In genomic region chr19:38679839-38680238, GRCh38 we compare ENCODE assay signal across 13 cellular contexts. TPM values are rescaled to one million over a fixed set of nuclear protein-coding genes. Genes with fewer than 3 reads are reported as not detected.
DNase-seq lines count a peak whose midpoint lies in the region; FAIRE-seq and TF ChIP-seq lines count a peak whose summit lies in the region.
"Had no signal": no experiment of that assay in that cellular context is flagged by ENCODE, and none has a peak within 500 bp of the region (broad histone marks: within the 10 kb centered on the region; RNA-seq: fewer than 3 reads in every experiment).

No MANE protein-coding gene starts in this region.

- WGBS in stomach, 5 donors, result 61 to 70% (median 63%) methylated on average over 4 of the region's 4 CpGs

- no peaks in the 10 kb centered on the region for H3K27me3 Mint-ChIP-seq in activated CD4-positive, alpha-beta T cell treated with anti-CD3 and anti-CD28 coated beads, Interleukin-2, amount 10 ng/mL, durations not matched to agents 7 days and 5 days
- no peaks in the 10 kb centered on the region for H3K27me3 Mint-ChIP-seq in activated T-helper 1 cell treated with anti-CD3 and anti-CD28 coated beads, Interleukin-12 subunit alpha, Interleukin-12 subunit beta, Interleukin-2, Interleukin-4 antibody, amounts not matched to agents 30 ng/mL and 10 ng/mL and 1 ng/mL, durations not matched to agents 14 hours and 24 hours and 36 hours (ENCODE audit: insufficient read depth)

- H3K27ac ChIP-seq in keratinocyte (ENCODE audit: control insufficient read depth, insufficient read depth, low read length) (peak overlapping the region; percentile 8), stomach (peak overlapping the region in 4 of 5 donors; percentile 89 to 96 (median 92)), MM.1S (ENCODE audit: low read length) (no peak overlapping the region)

- H2AFZ ChIP-seq in keratinocyte (ENCODE audit: control insufficient read depth, low read length) (no peak overlapping the region), MM.1S (ENCODE audit: low read length) (no peak overlapping the region)

- intact Hi-C loops in activated T-helper 1 cell treated with anti-CD3 and anti-CD28 coated beads, Interleukin-12 subunit alpha, Interleukin-12 subunit beta, Interleukin-2, Interleukin-4 antibody, amounts not matched to agents 30 ng/mL and 10 ng/mL and 1 ng/mL, durations not matched to agents 14 hours and 24 hours and 36 hours (cut with micrococcal nuclease), result loop anchor here (5.0 kb wide), 1 partner anchor 33 kb away; the partner anchor contains the start of gene ACTN4
- intact Hi-C loops in stomach (cut with DNase I; ENCODE audit: low total_unique reads), result no loop called here

- POLR2A ChIA-PET in activated CD4-positive, alpha-beta T cell treated with anti-CD3 and anti-CD28 coated beads, Interleukin-2, amount 10 ng/mL, durations not matched to agents 7 days and 5 days (lab: Charles Lee), result no interaction called here

- peak overlapping the region; percentile 21 for H3K27ac Mint-ChIP-seq in activated CD4-positive, alpha-beta T cell treated with anti-CD3 and anti-CD28 coated beads, Interleukin-2, amount 10 ng/mL, durations not matched to agents 7 days and 5 days
- peak overlapping the region; percentile 42 for H3K27ac Mint-ChIP-seq in activated T-helper 1 cell treated with anti-CD3 and anti-CD28 coated beads, Interleukin-12 subunit alpha, Interleukin-12 subunit beta, Interleukin-2, Interleukin-4 antibody, amounts not matched to agents 30 ng/mL and 10 ng/mL and 1 ng/mL, durations not matched to agents 14 hours and 24 hours and 36 hours

- TF ChIP-seq CTCF in keratinocyte (optimal IDR thresholded peaks at IDR 0.05 in 1 of 3, IDR thresholded peaks at IDR 0.05 in 1 of 3, conservative IDR thresholded peaks at IDR 0.05 in 1 of 3; ENCODE audit: extremely low read depth in 1 of 3, insufficient read depth in 2 of 3, low read length in 3 of 3) (no peak), stomach (IDR thresholded peaks at IDR 0.05) (no peak), MM.1S (IDR thresholded peaks at IDR 0.05; ENCODE audit: low read length) (no peak)

- no peak for TF ChIP-seq POLR2A in stomach (IDR thresholded peaks at IDR 0.05)

- no peak for TF ChIP-seq EP300 in stomach (IDR thresholded peaks at IDR 0.05)

- H3K36me3 ChIP-seq in keratinocyte (ENCODE audit: control insufficient read depth in 2 of 2, extremely low read depth in 1 of 2, insufficient read depth in 2 of 2, low read length in 2 of 2) (peaks cover 27 to 34% of the 10 kb centered on the region in 2 experiments), stomach (peaks cover 0 to 21% (median 10%) of the 10 kb centered on the region in 4 donors), MM.1S (replicated peaks; ENCODE audit: insufficient read depth, low read length) (no peaks in the 10 kb centered on the region)

- H3K4me1 ChIP-seq in keratinocyte (ENCODE audit: control insufficient read depth, extremely low read depth, insufficient read depth, low read length) (peaks cover 63% of the 10 kb centered on the region), stomach (peaks cover 77 to 100% (median 93%) of the 10 kb centered on the region in 4 donors), MM.1S (ENCODE audit: low read length) (peaks cover 27% of the 10 kb centered on the region)

- DNase-seq in activated CD4-positive, alpha-beta T cell treated with anti-CD3 and anti-CD28 coated beads, Interleukin-2, amount 10 ng/mL, durations not matched to agents 7 days and 5 days, result no peak
- DNase-seq in activated CD4-positive, alpha-beta T cell treated with anti-CD3 and anti-CD28 coated beads for 4 hours, result no peak
- no peak for DNase-seq in activated T-helper 1 cell treated with anti-CD3 and anti-CD28 coated beads, Interleukin-12 subunit alpha, Interleukin-12 subunit beta, Interleukin-2, Interleukin-4 antibody, amounts not matched to agents 30 ng/mL and 10 ng/mL and 1 ng/mL, durations not matched to agents 14 hours and 24 hours and 36 hours (ENCODE audit: low spot score)
- no peak for DNase-seq in keratinocyte (ENCODE audit: low read depth, low spot score)
- DNase-seq in stomach, result no peak
- DNase-seq in MM.1S, result no peak
- no peak for DNase-seq in stimulated activated CD4-positive, alpha-beta T cell treated with anti-CD3 and anti-CD28 coated beads, Interleukin-4, amount 100 ng/mL, for 4 hours
- no peak for DNase-seq in NOMO-1 treated with DMSO at 0.1 percent for 48 hours (lab: John Stamatoyannopoulos, UW; ENCODE audit: unreplicated experiment)
- DNase-seq: effector CD8-positive, alpha-beta T cell; NCI-H1694; stimulated activated CD4-positive, alpha-beta T cell treated with anti-CD3 and anti-CD28 coated beads, Interleukin-2, amount 100 ng/mL, for 24 hours had no signal

- H3K9me3 ChIP-seq in keratinocyte (ENCODE audit: control insufficient read depth, low read depth, low read length) (no peaks in the 10 kb centered on the region), stomach (no peaks in the 10 kb centered on the region), MM.1S (replicated peaks; ENCODE audit: insufficient read depth, low read length) (no peaks in the 10 kb centered on the region)

- H3K9me2 ChIP-seq in MM.1S (replicated peaks; ENCODE audit: insufficient read depth, low read length), result no peaks in the 10 kb centered on the region

- peaks cover 46% of the 10 kb centered on the region for H3K36me3 Mint-ChIP-seq in activated CD4-positive, alpha-beta T cell treated with anti-CD3 and anti-CD28 coated beads, Interleukin-2, amount 10 ng/mL, durations not matched to agents 7 days and 5 days (ENCODE audit: low read depth)
- H3K36me3 Mint-ChIP-seq in activated T-helper 1 cell treated with anti-CD3 and anti-CD28 coated beads, Interleukin-12 subunit alpha, Interleukin-12 subunit beta, Interleukin-2, Interleukin-4 antibody, amounts not matched to agents 30 ng/mL and 10 ng/mL and 1 ng/mL, durations not matched to agents 14 hours and 24 hours and 36 hours (ENCODE audit: low read depth), result peaks cover 19% of the 10 kb centered on the region

- H3K4me3 Mint-ChIP-seq in activated CD4-positive, alpha-beta T cell treated with anti-CD3 and anti-CD28 coated beads, Interleukin-2, amount 10 ng/mL, durations not matched to agents 7 days and 5 days, result no peak overlapping the region
- H3K4me3 Mint-ChIP-seq in activated T-helper 1 cell treated with anti-CD3 and anti-CD28 coated beads, Interleukin-12 subunit alpha, Interleukin-12 subunit beta, Interleukin-2, Interleukin-4 antibody, amounts not matched to agents 30 ng/mL and 10 ng/mL and 1 ng/mL, durations not matched to agents 14 hours and 24 hours and 36 hours, result no peak overlapping the region

- no peak overlapping the region for H3K4me3 ChIP-seq in keratinocyte (ENCODE audit: control insufficient read depth in 2 of 3, extremely low read depth in 1 of 3, insufficient read depth in 2 of 3, low read depth in 1 of 3, low read length in 3 of 3)
- H3K4me3 ChIP-seq in stomach, result no peak overlapping the region
- no peak overlapping the region for H3K4me3 ChIP-seq in MM.1S (ENCODE audit: low read length)
- H3K4me3 ChIP-seq: GM12878 had no signal

- H3K9ac ChIP-seq in keratinocyte (ENCODE audit: control insufficient read depth, extremely low read depth, insufficient read depth, low read length) (no peak overlapping the region), MM.1S (ENCODE audit: low read length) (no peak overlapping the region)

- peaks cover 2% of the 10 kb centered on the region for H3K9me1 ChIP-seq in keratinocyte (ENCODE audit: control insufficient read depth, extremely low read depth, insufficient read depth, low read length)

- FAIRE-seq in keratinocyte (lab: Jason Lieb, UNC), result no peak
- FAIRE-seq: GM12878, urothelium cell line had no signal

- H3K4me1 Mint-ChIP-seq in activated CD4-positive, alpha-beta T cell treated with anti-CD3 and anti-CD28 coated beads, Interleukin-2, amount 10 ng/mL, durations not matched to agents 7 days and 5 days, result peaks cover 98% of the 10 kb centered on the region
- H3K4me1 Mint-ChIP-seq in activated T-helper 1 cell treated with anti-CD3 and anti-CD28 coated beads, Interleukin-12 subunit alpha, Interleukin-12 subunit beta, Interleukin-2, Interleukin-4 antibody, amounts not matched to agents 30 ng/mL and 10 ng/mL and 1 ng/mL, durations not matched to agents 14 hours and 24 hours and 36 hours (ENCODE audit: low read depth), result peaks cover 97% of the 10 kb centered on the region

- CTCF ChIA-PET in activated CD4-positive, alpha-beta T cell treated with anti-CD3 and anti-CD28 coated beads, Interleukin-2, amount 10 ng/mL, durations not matched to agents 7 days and 5 days (lab: Charles Lee), result interaction anchor here (0.6 to 1.7 kb wide), 5 partner anchors 9 to 277 kb away, joined by 3 to 8 read pairs (median 4); partner anchors contain the start of gene FAM98C

- H3K27me3 ChIP-seq in keratinocyte (ENCODE audit: control insufficient read depth, extremely low read depth, insufficient read depth, low read length) (no peaks in the 10 kb centered on the region), stomach (no peaks in the 10 kb centered on the region), MM.1S (replicated peaks; ENCODE audit: insufficient read depth, low read length) (no peaks in the 10 kb centered on the region)

- H3K79me2 ChIP-seq in keratinocyte (ENCODE audit: control insufficient read depth, insufficient read depth, low read length), result peaks cover 82% of the 10 kb centered on the region
- peaks cover 95% of the 10 kb centered on the region for H3K79me2 ChIP-seq in MM.1S (ENCODE audit: low read length)

- peaks cover 21% of the 10 kb centered on the region for H3F3A ChIP-seq in MM.1S (ENCODE audit: insufficient read depth, low read length)

- H3K9me3 Mint-ChIP-seq in activated CD4-positive, alpha-beta T cell treated with anti-CD3 and anti-CD28 coated beads, Interleukin-2, amount 10 ng/mL, durations not matched to agents 7 days and 5 days, result peaks cover 4% of the 10 kb centered on the region
- H3K9me3 Mint-ChIP-seq in activated T-helper 1 cell treated with anti-CD3 and anti-CD28 coated beads, Interleukin-12 subunit alpha, Interleukin-12 subunit beta, Interleukin-2, Interleukin-4 antibody, amounts not matched to agents 30 ng/mL and 10 ng/mL and 1 ng/mL, durations not matched to agents 14 hours and 24 hours and 36 hours, result peaks cover 4% of the 10 kb centered on the region

- dilution Hi-C loops in keratinocyte (cut with MboI; ENCODE audit: extremely low pct_ligation_motif_present, low sequenced_read_pairs), result no loop called here

- H4K20me1 ChIP-seq in keratinocyte (ENCODE audit: control insufficient read depth, extremely low read depth, insufficient read depth, low read length) (no peaks in the 10 kb centered on the region), MM.1S (ENCODE audit: insufficient read depth, low read length) (peaks cover 13% of the 10 kb centered on the region; the same call in 1 of the 2 replicates)

- H3K4me2 ChIP-seq in keratinocyte (ENCODE audit: control insufficient read depth, extremely low read depth, insufficient read depth, low read depth, low read length), result no peak overlapping the region
- no peak overlapping the region for H3K4me2 ChIP-seq in MM.1S (ENCODE audit: low read depth, low read length)

RNA-seq across cellular contexts. Expression of gene ACTN4, which starts 32.4 kb away (rescaled TPM):
- total RNA-seq in activated CD4-positive, alpha-beta T cell treated with anti-CD3 and anti-CD28 coated beads, Interleukin-2, amount 10 ng/mL, durations not matched to agents 7 days and 5 days, result 100 to 1,000 TPM; 337 to 354 TPM
- total RNA-seq in activated T-helper 1 cell treated with anti-CD3 and anti-CD28 coated beads, Interleukin-12 subunit alpha, Interleukin-12 subunit beta, Interleukin-2, Interleukin-4 antibody, amounts not matched to agents 30 ng/mL and 10 ng/mL and 1 ng/mL, durations not matched to agents 14 hours and 24 hours and 36 hours, result 281 and 287 TPM in 2 replicates
- polyA plus RNA-seq in keratinocyte (463 to 720 TPM (median 526 TPM) in 3 replicates), stomach (10 to 100 TPM; 55.3 to 87.2 (median 75.0) TPM)
- polyA plus RNA-seq in keratinocyte (2011; ENCODE audit: low read depth), result 762 TPM
- 452 and 468 TPM in 2 replicates for polyA plus RNA-seq in keratinocyte (2011; cell fraction: cytosol; rRNA removed)
- 1,020 and 1,377 TPM in 2 replicates for polyA plus RNA-seq in keratinocyte (2011; cell fraction: nucleus; rRNA removed)
- 537 and 1,150 TPM in 2 replicates for polyA plus RNA-seq in keratinocyte (2012; ENCODE audit: low replicate concordance)
- 417 to 1,584 TPM (median 501 TPM) in 3 replicates for polyA minus RNA-seq in keratinocyte
- 376 TPM for polyA minus RNA-seq in keratinocyte (2011; cell fraction: cytosol; rRNA and poly(A)+ RNA removed)
- 400 and 697 TPM in 2 replicates for polyA minus RNA-seq in keratinocyte (2011; cell fraction: nucleus; rRNA and poly(A)+ RNA removed)
- 100 to 1,000 TPM; 254 to 343 (median 319) TPM for total RNA-seq in stomach
